Comparison of ENCODE assay signal across 9 cellular contexts in the genomic region with DNA sequence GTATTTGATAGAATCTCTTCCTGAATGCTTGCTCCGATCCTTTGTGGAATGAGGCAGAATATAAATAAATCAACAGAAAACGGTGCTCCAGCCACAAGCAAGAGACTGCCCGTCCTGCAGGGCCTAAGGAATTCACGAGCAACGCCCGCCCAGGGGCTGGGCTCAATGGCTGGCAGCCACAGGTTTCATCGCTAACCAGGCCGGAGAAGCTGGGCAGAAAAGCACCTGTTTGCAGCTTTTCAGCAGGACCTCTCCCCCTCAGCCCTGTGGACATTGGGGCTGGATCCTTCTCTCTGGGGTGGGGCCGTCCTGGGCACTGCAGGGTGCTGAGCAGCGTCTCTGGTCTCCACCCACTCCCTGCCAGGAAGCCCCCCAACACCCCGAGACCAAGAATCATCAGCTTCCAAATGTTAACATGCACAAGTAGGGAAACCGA.
DNase-seq lines count a peak whose midpoint lies in the region; TF ChIP-seq lines count a peak whose summit lies in the region.
"Had no signal": no experiment of that assay in that cellular context is flagged by ENCODE, and none has a peak within 500 bp of the region (broad histone marks: within the 10 kb centered on the region; RNA-seq: fewer than 3 reads in every experiment).

No MANE protein-coding gene starts in this region.

- peaks cover 6% of the 10 kb centered on the region for H3K36me3 Mint-ChIP-seq in neural crest cell (ENCODE audit: low read depth)

- H3K4me3 Mint-ChIP-seq in neural crest cell = peak overlapping the region; percentile 59

- H3K27me3 Mint-ChIP-seq in neural crest cell (ENCODE audit: low read depth) = peaks cover 9% of the 10 kb centered on the region

- no peak overlapping the region for H3K27ac Mint-ChIP-seq in neural crest cell (ENCODE audit: unreplicated experiment)

- H3K4me3 ChIP-seq in AG09309 (ENCODE audit: control insufficient read depth, low read depth, low read length) = peak overlapping the region; percentile 52
- H3K4me3 ChIP-seq in fibroblast of mammary gland (ENCODE audit: control insufficient read depth, low read depth, low read length) = peak overlapping the region; percentile 47

- TF ChIP-seq CTCF in AG09309 (IDR thresholded peaks at IDR 0.05; ENCODE audit: control insufficient read depth, insufficient read depth, low read depth, low read length, missing control alignments) (no peak), fibroblast of mammary gland (conservative IDR thresholded peaks at IDR 0.05; ENCODE audit: control insufficient read depth, insufficient read depth, low read depth, low read length) (no peak), neural crest cell (conservative IDR thresholded peaks at IDR 0.05) (no peak)

- H3K4me1 Mint-ChIP-seq in neural crest cell = peaks cover 4% of the 10 kb centered on the region

- DNase-seq in AG09309 (ENCODE audit: low read depth) (no peak), RPMI7951 (ENCODE audit: low read depth) (peak; percentile 67), fibroblast of mammary gland (ENCODE audit: low read depth) (peak; percentile 35), neural crest cell (ENCODE audit: low read depth, low spot score) (no peak), NCI-H2029 (lab: John Stamatoyannopoulos, UW) (no peak)
- DNase-seq in activated CD4-positive, CD25-positive, alpha-beta regulatory T cell treated with anti-CD3 and anti-CD28 coated beads, Interleukin-2, amount 50 U/mL, for 72 hours = no peak
- DNase-seq in activated CD4-positive, CD25-positive, alpha-beta regulatory T cell (lab: John Stamatoyannopoulos, UW) = no peak
- no peak for DNase-seq in activated CD8-positive, alpha-beta memory T cell treated with anti-CD3 and anti-CD28 coated beads for 24 hours
- DNase-seq: NCI-H526 treated with DMSO at 0.1 percent for 48 hours had no signal

- H3K9me3 Mint-ChIP-seq in neural crest cell = no peaks in the 10 kb centered on the region

Comparison
In these comparisons a context has a peak if more than half of its experiments do, and no peak if none do; other contexts are left out.
1. DNase-seq: peak in RPMI7951 (single experiment) and fibroblast of mammary gland (single experiment); none in AG09309 (single experiment), neural crest cell (single experiment), activated CD4-positive, CD25-positive, alpha-beta regulatory T cell treated with anti-CD3 and anti-CD28 coated beads, Interleukin-2, amount 50 U/mL, for 72 hours (single experiment), NCI-H2029 (single experiment), activated CD4-positive, CD25-positive, alpha-beta regulatory T cell (0 of 4) and activated CD8-positive, alpha-beta memory T cell treated with anti-CD3 and anti-CD28 coated beads for 24 hours (single experiment).